ENCODE assay signal across 2 cellular contexts in genomic region chr10:131700506-131700905, GRCh38.
TF ChIP-seq lines count a peak whose summit lies in the region.

No MANE protein-coding gene starts in this region.

TF ChIP-seq in HepG2, 621 proteins besides CTCF, POLR2A, EP300 and RAD21:
- 0 out of 2 replicates have a peak, but pooled peaks have one; percentile 23 for TF ChIP-seq MNT (IDR thresholded peaks at IDR 0.05)
- no peak for TF ChIP-seq PAF1 (CRISPR knock-in tag; IDR thresholded peaks at IDR 0.05)

TF ChIP-seq in H1, 55 proteins besides CTCF, POLR2A, EP300 and RAD21 (continued from another document):
- 0 out of 2 replicates have a peak, but pooled peaks have one; percentile 27 for TF ChIP-seq E2F6 (IDR thresholded peaks at IDR 0.05)
- no peak for TF ChIP-seq PHF8 (conservative IDR thresholded peaks at IDR 0.05; ENCODE audit: low read depth, low read length)
